ENCODE assay signal across 8 cellular contexts in genomic region chr12:118055144-118055557, GRCh38. TPM values are rescaled to one million over a fixed set of nuclear protein-coding genes. Genes with fewer than 3 reads are reported as not detected.
DNase-seq lines count a peak whose midpoint lies in the region; ATAC-seq, FAIRE-seq and TF ChIP-seq lines count a peak whose summit lies in the region.

No MANE protein-coding gene starts in this region.

- intact Hi-C loops in sciatic nerve (cut with DNase I): no loop called here

- H3K27me3 ChIP-seq in fibroblast of lung (ENCODE audit: control insufficient read depth, insufficient read depth, low read length) (no peaks in the 10 kb centered on the region), small intestine (ENCODE audit: control insufficient read depth in 2 of 2, insufficient read depth in 2 of 2, low read length in 2 of 2) (no peaks in the 10 kb centered on the region)

- H3K27ac ChIP-seq in fibroblast of lung (ENCODE audit: insufficient read depth, low read length) (no peak overlapping the region), small intestine (ENCODE audit: low read depth in 1 of 2, low read length in 1 of 2) (peak overlapping the region in 1 of 2 donors; percentile 12)

- WGBS in small intestine, 3 donors: 66 to 70% (median 68%) methylated on average over 2 of the region's 2 CpGs

- H3K4me3 ChIP-seq in fibroblast of lung (replicated peaks in 1 of 4; ENCODE audit: control extremely low read depth in 1 of 4, insufficient read depth in 1 of 4, low read depth in 3 of 4, low read length in 4 of 4) (no peak overlapping the region), small intestine (ENCODE audit: low read depth in 1 of 2, low read length in 2 of 2) (no peak overlapping the region)

- TF ChIP-seq CTCF in fibroblast of lung (conservative IDR thresholded peaks at IDR 0.05 in 1 of 2, IDR thresholded peaks at IDR 0.05 in 1 of 2; ENCODE audit: low read depth in 1 of 2, low read length in 2 of 2): peak; percentile 49 to 51

- peaks cover 18% of the 10 kb centered on the region for H3K4me1 ChIP-seq in fibroblast of lung (ENCODE audit: control insufficient read depth, extremely low read depth, insufficient read depth, low read length)
- peaks cover 7 to 30% of the 10 kb centered on the region in 2 donors for H3K4me1 ChIP-seq in small intestine (ENCODE audit: control insufficient read depth in 2 of 2, insufficient read depth in 1 of 2, low read depth in 1 of 2, low read length in 1 of 2)

- H3K9me3 ChIP-seq in fibroblast of lung (ENCODE audit: control insufficient read depth, insufficient read depth, low read depth, low read length) (no peaks in the 10 kb centered on the region), small intestine (ENCODE audit: control insufficient read depth, low read depth) (no peaks in the 10 kb centered on the region)

- no peak overlapping the region for H3K9ac ChIP-seq in fibroblast of lung (ENCODE audit: insufficient read depth, low read length)

- FAIRE-seq in small intestine (lab: Jason Lieb, UNC): no peak

- H3K79me2 ChIP-seq in fibroblast of lung (ENCODE audit: control insufficient read depth, insufficient read depth, low read length): peaks cover 61% of the 10 kb centered on the region

- H2AFZ ChIP-seq in fibroblast of lung (ENCODE audit: low read length): no peak overlapping the region

- DNase-seq in NCI-H510A treated with DMSO at 0.1 percent for 48 hours (lab: John Stamatoyannopoulos, UW) (peak; percentile 21), NCI-H510A (lab: John Stamatoyannopoulos, UW) (no peak), NOMO-1 treated with DMSO at 0.1 percent for 48 hours (lab: John Stamatoyannopoulos, UW; ENCODE audit: unreplicated experiment) (peak; percentile 65), fibroblast of lung (ENCODE audit: low read depth in 2 of 2) (no peak), small intestine (peak; percentile 41), sciatic nerve (ENCODE audit: low spot score) (no peak)
- DNase-seq in activated CD8-positive, alpha-beta memory T cell treated with anti-CD3 and anti-CD28 coated beads, Interleukin-2, amount 50 U/mL, for 4 hours: peak; percentile 67

- H4K20me1 ChIP-seq in fibroblast of lung (ENCODE audit: control insufficient read depth, extremely low read depth, insufficient read depth, low read length): no peaks in the 10 kb centered on the region

- no peak overlapping the region for H3K4me2 ChIP-seq in fibroblast of lung (ENCODE audit: extremely low read depth, insufficient read depth, low read length)

- H3K36me3 ChIP-seq in fibroblast of lung (ENCODE audit: control insufficient read depth, insufficient read depth, low read length) (no peaks in the 10 kb centered on the region), small intestine (ENCODE audit: control insufficient read depth in 2 of 2, insufficient read depth in 2 of 2, low read length in 2 of 2) (peaks cover 0 to 1% of the 10 kb centered on the region in 2 donors)

- peak; percentile 85 for ATAC-seq in HG02943 (IDR thresholded peaks at IDR 0.05; ENCODE audit: low read depth, unreplicated experiment)
- ATAC-seq in sciatic nerve: no peak

RNA-seq across cellular contexts. Expression of gene WSB2, which starts 5.8 kb away (rescaled TPM):
- total RNA-seq in fibroblast of lung: 77.3 and 122 TPM in 2 replicates
- 118 and 162 TPM in 2 replicates for polyA plus RNA-seq in fibroblast of lung
- polyA plus RNA-seq in fibroblast of lung (2012): 75.3 and 104 TPM in 2 replicates
- polyA minus RNA-seq in fibroblast of lung (ENCODE audit: low replicate concordance): 313 and 497 TPM in 2 replicates
- 100 to 1,000 TPM in 2 of 3 donors, 10 to 100 TPM in 1; 47.4 to 122 (median 114) TPM for polyA plus RNA-seq in small intestine
- 62.5 TPM for total RNA-seq in sciatic nerve

RNA-seq across cellular contexts. Expression of gene RFC5, which starts 38.6 kb away (rescaled TPM):
- 9.9 and 10.5 TPM in 2 replicates for total RNA-seq in fibroblast of lung
- polyA plus RNA-seq in fibroblast of lung: 9.8 and 19.3 TPM in 2 replicates
- polyA plus RNA-seq in fibroblast of lung (2012): 7.4 and 15.9 TPM in 2 replicates
- 3.5 and 6.5 TPM in 2 replicates for polyA minus RNA-seq in fibroblast of lung (ENCODE audit: low replicate concordance)
- 10 to 100 TPM in 1 of 3 donors, 1 to 10 TPM in 2; 6.5 to 16.2 (median 6.5) TPM for polyA plus RNA-seq in small intestine
- total RNA-seq in sciatic nerve: 11.2 TPM

RNA-seq across cellular contexts. Expression of gene VSIG10, which starts 48.7 kb away (rescaled TPM):
- total RNA-seq in fibroblast of lung (26.5 and 31.7 TPM in 2 replicates), sciatic nerve (31.8 TPM)
- polyA plus RNA-seq in fibroblast of lung (9.1 and 12.8 TPM in 2 replicates), small intestine (10 to 100 TPM; 32.8 to 89.7 (median 45.7) TPM)
- 8.9 and 14.3 TPM in 2 replicates for polyA plus RNA-seq in fibroblast of lung (2012)
- 42.9 and 47.3 TPM in 2 replicates for polyA minus RNA-seq in fibroblast of lung (ENCODE audit: low replicate concordance)

Comparison
In these comparisons a context has a peak if more than half of its experiments do, and no peak if none do; other contexts are left out.
1. DNase-seq: peak in NCI-H510A treated with DMSO at 0.1 percent for 48 hours (single experiment), NOMO-1 treated with DMSO at 0.1 percent for 48 hours (single experiment), activated CD8-positive, alpha-beta memory T cell treated with anti-CD3 and anti-CD28 coated beads, Interleukin-2, amount 50 U/mL, for 4 hours (single experiment) and small intestine (single experiment); none in NCI-H510A (single experiment), fibroblast of lung (0 of 2) and sciatic nerve (single experiment).